Comparison of ENCODE assay signal across 8 cellular contexts in the genomic region with DNA sequence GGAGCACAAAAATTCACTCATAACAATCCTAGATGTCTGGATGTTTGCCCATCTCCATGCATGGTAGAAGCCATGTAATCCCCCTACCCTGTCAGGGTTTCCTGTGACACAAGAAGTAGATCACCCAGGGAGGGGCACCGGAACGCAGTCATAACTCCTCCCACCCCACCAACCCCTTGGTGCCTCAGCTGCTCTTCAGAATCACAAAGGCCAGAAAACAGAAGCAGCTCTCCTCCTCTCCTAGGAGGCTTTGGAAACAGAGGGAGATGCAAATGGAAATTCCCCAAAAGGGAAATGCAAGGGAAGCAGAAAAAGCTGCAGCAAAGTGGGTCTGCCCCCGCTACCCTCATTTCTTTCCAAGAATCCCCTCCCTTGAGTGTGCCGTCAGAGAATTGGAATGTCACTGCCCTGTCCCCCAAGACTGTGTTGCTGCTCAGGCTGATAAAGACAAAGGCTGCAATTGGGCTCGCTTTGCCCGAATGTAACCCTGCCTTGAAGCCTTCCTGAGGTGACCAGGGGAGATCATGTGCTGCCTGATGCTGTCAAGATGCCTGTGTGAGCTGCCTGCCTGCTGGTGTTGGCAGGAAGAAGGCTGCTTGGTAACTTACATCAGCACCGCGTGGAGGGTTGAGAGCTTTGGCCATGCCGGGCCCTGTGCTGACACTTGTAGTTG.
DNase-seq lines count a peak whose midpoint lies in the region; ATAC-seq lines count a peak whose summit lies in the region.

No MANE protein-coding gene starts in this region.

- DNase-seq in activated naive CD8-positive, alpha-beta T cell treated with anti-CD3 and anti-CD28 coated beads, Interleukin-2, amount 50 U/mL, for 24 hours: no peak
- peak; percentile 62 for DNase-seq in left kidney (ENCODE audit: low read depth, low spot score)
- peak in 1 of 2 donors; percentile 42 for DNase-seq in stimulated activated naive CD8-positive, alpha-beta T cell treated with anti-CD3 and anti-CD28 coated beads, Interleukin-15, amount 100 ng/mL, for 72 hours
- no peak for DNase-seq in NCI-H2107 (lab: John Stamatoyannopoulos, UW)

- H3K27ac ChIP-seq in cingulate gyrus (ENCODE audit: low read depth, low read length): peak overlapping the region; percentile 97

- ATAC-seq in activated naive CD8-positive, alpha-beta T cell treated with anti-CD3 and anti-CD28 coated beads, Interleukin-2, amount 50 U/mL, for 24 hours: no peak
- peak; percentile 29 for ATAC-seq in stimulated activated naive CD8-positive, alpha-beta T cell treated with anti-CD3 and anti-CD28 coated beads, Interleukin-15, amount 100 ng/mL, for 72 hours
- ATAC-seq in GM19351 (IDR thresholded peaks at IDR 0.05; ENCODE audit: unreplicated experiment): no peak
- no peak for ATAC-seq in HG03135 (IDR thresholded peaks at IDR 0.05; ENCODE audit: unreplicated experiment)

- H3K27me3 Mint-ChIP-seq in activated naive CD8-positive, alpha-beta T cell: peaks cover 10% of the 10 kb centered on the region
- H3K27me3 Mint-ChIP-seq in activated naive CD8-positive, alpha-beta T cell treated with anti-CD3 and anti-CD28 coated beads, Interleukin-2, amount 50 U/mL, for 24 hours: peaks cover 36% of the 10 kb centered on the region
- H3K27me3 Mint-ChIP-seq in stimulated activated naive CD8-positive, alpha-beta T cell treated with anti-CD3 and anti-CD28 coated beads, Interleukin-15, amount 100 ng/mL, for 72 hours: peaks cover 48% of the 10 kb centered on the region

- H3K27ac Mint-ChIP-seq in activated naive CD8-positive, alpha-beta T cell: no peak overlapping the region
- no peak overlapping the region for H3K27ac Mint-ChIP-seq in activated naive CD8-positive, alpha-beta T cell treated with anti-CD3 and anti-CD28 coated beads, Interleukin-2, amount 50 U/mL, for 24 hours
- peak overlapping the region; percentile 35 to 76 for H3K27ac Mint-ChIP-seq in stimulated activated naive CD8-positive, alpha-beta T cell treated with anti-CD3 and anti-CD28 coated beads, Interleukin-15, amount 100 ng/mL, for 72 hours

- H3K9me3 Mint-ChIP-seq in activated naive CD8-positive, alpha-beta T cell (ENCODE audit: low read depth): no peaks in the 10 kb centered on the region
- no peaks in the 10 kb centered on the region for H3K9me3 Mint-ChIP-seq in activated naive CD8-positive, alpha-beta T cell treated with anti-CD3 and anti-CD28 coated beads, Interleukin-2, amount 50 U/mL, for 24 hours
- H3K9me3 Mint-ChIP-seq in stimulated activated naive CD8-positive, alpha-beta T cell treated with anti-CD3 and anti-CD28 coated beads, Interleukin-15, amount 100 ng/mL, for 72 hours: no peaks in the 10 kb centered on the region

- no peaks in the 10 kb centered on the region for H3K36me3 Mint-ChIP-seq in activated naive CD8-positive, alpha-beta T cell
- no peaks in the 10 kb centered on the region for H3K36me3 Mint-ChIP-seq in activated naive CD8-positive, alpha-beta T cell treated with anti-CD3 and anti-CD28 coated beads, Interleukin-2, amount 50 U/mL, for 24 hours (ENCODE audit: low read depth)

- peak overlapping the region; percentile 33 for H3K4me3 Mint-ChIP-seq in activated naive CD8-positive, alpha-beta T cell
- H3K4me3 Mint-ChIP-seq in activated naive CD8-positive, alpha-beta T cell treated with anti-CD3 and anti-CD28 coated beads, Interleukin-2, amount 50 U/mL, for 24 hours: no peak overlapping the region
- H3K4me3 Mint-ChIP-seq in stimulated activated naive CD8-positive, alpha-beta T cell treated with anti-CD3 and anti-CD28 coated beads, Interleukin-15, amount 100 ng/mL, for 72 hours: peak overlapping the region; percentile 21 to 75

- peaks cover 40% of the 10 kb centered on the region for H3K4me1 Mint-ChIP-seq in activated naive CD8-positive, alpha-beta T cell (ENCODE audit: low read depth)
- peaks cover 32% of the 10 kb centered on the region for H3K4me1 Mint-ChIP-seq in activated naive CD8-positive, alpha-beta T cell treated with anti-CD3 and anti-CD28 coated beads, Interleukin-2, amount 50 U/mL, for 24 hours
- H3K4me1 Mint-ChIP-seq in stimulated activated naive CD8-positive, alpha-beta T cell treated with anti-CD3 and anti-CD28 coated beads, Interleukin-15, amount 100 ng/mL, for 72 hours: peaks cover 47% of the 10 kb centered on the region

Comparison
In these comparisons a context has a peak if more than half of its experiments do, and no peak if none do; other contexts are left out.
1. H3K27ac Mint-ChIP-seq: peak in stimulated activated naive CD8-positive, alpha-beta T cell treated with anti-CD3 and anti-CD28 coated beads, Interleukin-15, amount 100 ng/mL, for 72 hours (2 of 2); none in activated naive CD8-positive, alpha-beta T cell (single experiment) and activated naive CD8-positive, alpha-beta T cell treated with anti-CD3 and anti-CD28 coated beads, Interleukin-2, amount 50 U/mL, for 24 hours (single experiment).